Comparison of ENCODE assay signal across 1 cellular context in genomic region chr11:75346912-75347647, GRCh38.
TF ChIP-seq lines count a peak whose summit lies in the region.

No MANE protein-coding gene starts in this region.

TF ChIP-seq in H1, 55 proteins besides CTCF, POLR2A, EP300 and RAD21:
- TF ChIP-seq GABPA (IDR thresholded peaks at IDR 0.05; ENCODE audit: borderline replicate concordance, insufficient read depth, low read length), result no peak
- TF ChIP-seq RBBP5 (IDR thresholded peaks at IDR 0.05; ENCODE audit: borderline replicate concordance, low read depth, low read length), result no peak
- TF ChIP-seq SIN3A (conservative IDR thresholded peaks at IDR 0.05 in 1 of 2, IDR thresholded peaks at IDR 0.05 in 1 of 2; ENCODE audit: low read depth in 1 of 2, low read length in 2 of 2), result no peak
- no peak for TF ChIP-seq POU5F1 (IDR thresholded peaks at IDR 0.05; ENCODE audit: low read depth, low read length)
- TF ChIP-seq JUND (IDR thresholded peaks at IDR 0.05; ENCODE audit: low read length), result no peak
- TF ChIP-seq CREB1 (IDR thresholded peaks at IDR 0.05), result no peak
- no peak for TF ChIP-seq PHF8 (conservative IDR thresholded peaks at IDR 0.05; ENCODE audit: low read depth, low read length)
- TF ChIP-seq GTF2F1 (IDR thresholded peaks at IDR 0.05; ENCODE audit: borderline replicate concordance, low read depth, low read length), result no peak
- no peak for TF ChIP-seq SAP30 (IDR thresholded peaks at IDR 0.05; ENCODE audit: insufficient read depth, insufficient replicate concordance, low read length)
- no peak for TF ChIP-seq MAX (IDR thresholded peaks at IDR 0.05)
- TF ChIP-seq FOSL1 (IDR thresholded peaks at IDR 0.05; ENCODE audit: insufficient read depth, low read depth, low read length), result no peak
- TF ChIP-seq POLR2AphosphoS5 (IDR thresholded peaks at IDR 0.05; ENCODE audit: low read depth, low read length), result no peak
- TF ChIP-seq HDAC2 (IDR thresholded peaks at IDR 0.05; ENCODE audit: borderline replicate concordance in 1 of 2, low read depth in 2 of 2, low read length in 2 of 2), result peak in 1 of 2 experiments; percentile 82; a peak in 1 of 4 replicates
- TF ChIP-seq KDM4A (IDR thresholded peaks at IDR 0.05; ENCODE audit: low read depth, low read length, severe bottlenecking), result no peak
- peak; percentile 70; the same call in 1 of the 2 replicates for TF ChIP-seq KDM1A (IDR thresholded peaks at IDR 0.05; ENCODE audit: borderline replicate concordance, low read length)
- TF ChIP-seq MAFK (IDR thresholded peaks at IDR 0.05; ENCODE audit: low read depth, low read length), result no peak
- TF ChIP-seq HDAC6 (IDR thresholded peaks at IDR 0.05; ENCODE audit: low read depth, low read length), result no peak
- TF ChIP-seq TEAD4 (IDR thresholded peaks at IDR 0.05; ENCODE audit: low read depth, low read length), result no peak
TF ChIP-seq in H1: peak in this region for 2.
